ENCODE assay signal across 19 cellular contexts in genomic region chr6:104229057-104229456, GRCh38.
A peak's percentile ranks its signal among the peaks of the same experiment; 100 is the strongest.
DNase-seq lines count a peak whose midpoint lies in the region; ATAC-seq lines count a peak whose summit lies in the region.
"Had no signal": no experiment of that assay in that cellular context is flagged by ENCODE, and none has a peak within 500 bp of the region (broad histone marks: within the 10 kb centered on the region; RNA-seq: fewer than 3 reads in every experiment).

No MANE protein-coding gene starts in this region.

- peak; percentile 88 for DNase-seq in DMS53 (lab: John Stamatoyannopoulos, UW)
- peak; percentile 55 for DNase-seq in NCI-H146 treated with DMSO at 0.1 percent for 48 hours (lab: John Stamatoyannopoulos, UW; ENCODE audit: unreplicated experiment)
- peak; percentile 80 for DNase-seq in NCI-H526 treated with DMSO at 0.1 percent for 48 hours (lab: John Stamatoyannopoulos, UW)
- no peak for DNase-seq in left lobe of liver (ENCODE audit: low spot score)
- DNase-seq in NCI-H1048 (lab: John Stamatoyannopoulos, UW): no peak
- DNase-seq in globus pallidus (ENCODE audit: low spot score): no peak
- no peak for DNase-seq in posterior vena cava (ENCODE audit: low spot score)
- DNase-seq: ACHN; activated CD4-positive, alpha-beta memory T cell treated with anti-CD3 and anti-CD28 coated beads for 36 hours; activated CD4-positive, CD25-positive, alpha-beta regulatory T cell; activated gamma-delta T cell treated with Interleukin-2 at 50 U/mL for 16 hours; activated T-cell treated with anti-CD3 and anti-CD28 coated beads for 4 hours; amniotic stem cell; dermis blood vessel endothelial cell; GDM1; hypothalamus; right cardiac atrium; T1000 had no signal

- peak; percentile 91 for ATAC-seq in left lobe of liver
- ATAC-seq in HG02852 (IDR thresholded peaks at IDR 0.05; ENCODE audit: unreplicated experiment): no peak
- ATAC-seq: right cardiac atrium had no signal

- intact Hi-C loops in posterior vena cava (cut with DNase I): no loop called here

Comparison
In these comparisons a context has a peak if more than half of its experiments do, and no peak if none do; other contexts are left out.
1. DNase-seq: peak in DMS53 (single experiment), NCI-H146 treated with DMSO at 0.1 percent for 48 hours (single experiment) and NCI-H526 treated with DMSO at 0.1 percent for 48 hours (single experiment); none in left lobe of liver (single experiment), NCI-H1048 (single experiment), globus pallidus (single experiment) and posterior vena cava (single experiment).